Comparison of ENCODE assay signal across 14 cellular contexts in genomic region chr3:189132901-189133300, GRCh38. TPM values are rescaled to one million over a fixed set of nuclear protein-coding genes. Genes with fewer than 3 reads are reported as not detected.
DNase-seq lines count a peak whose midpoint lies in the region; ATAC-seq and TF ChIP-seq lines count a peak whose summit lies in the region.
"Had no signal": no experiment of that assay in that cellular context is flagged by ENCODE, and none has a peak within 500 bp of the region (broad histone marks: within the 10 kb centered on the region; RNA-seq: fewer than 3 reads in every experiment).

No MANE protein-coding gene starts in this region.

- peak overlapping the region in 8 of 11 experiments; percentile 1 to 74 (median 63); a peak in 14 of 22 replicates for H3K27ac ChIP-seq in BLaER1 treated with 17β-estradiol and CSF1 and Interleukin-3, amounts not matched to agents 10 nM and 100 nM
- H3K27ac ChIP-seq in DND-41 (ENCODE audit: low read length) (peak overlapping the region; percentile 77), neuronal stem cell (replicated peaks; ENCODE audit: low read length) (no peak overlapping the region)
- H3K27ac ChIP-seq: HL-60, parathyroid adenoma had no signal

- no peak overlapping the region for H4K8ac ChIP-seq in neuronal stem cell (ENCODE audit: low read depth, low read length)

- H2BK12ac ChIP-seq in neuronal stem cell (ENCODE audit: low read length) = no peak overlapping the region

- no peak overlapping the region for H3K4me3 ChIP-seq in BLaER1 treated with 17β-estradiol and CSF1 and Interleukin-3, amounts not matched to agents 10 nM and 100 nM
- H3K4me3 ChIP-seq in DND-41 (ENCODE audit: low read depth in 1 of 2, low read length in 2 of 2) (no peak overlapping the region), neuronal stem cell (ENCODE audit: low read length in 2 of 2) (no peak overlapping the region)

- H3K9me3 ChIP-seq in BLaER1 treated with 17β-estradiol and CSF1 and Interleukin-3, amounts not matched to agents 10 nM and 100 nM (replicated peaks in 1 of 11) = peaks cover 0 to 14% (median 7%) of the 10 kb centered on the region in 11 experiments; a peak in 11 of 22 replicates
- no peaks in the 10 kb centered on the region for H3K9me3 ChIP-seq in DND-41 (ENCODE audit: insufficient read depth, low read length, severe bottlenecking)
- no peaks in the 10 kb centered on the region for H3K9me3 ChIP-seq in neuronal stem cell (replicated peaks in 1 of 2; ENCODE audit: control insufficient read depth in 2 of 2, insufficient read depth in 1 of 2, low read depth in 1 of 2, low read length in 2 of 2)

- H3K23ac ChIP-seq in neuronal stem cell (ENCODE audit: low read depth, low read length, poor library complexity) = no peak overlapping the region

- no peaks in the 10 kb centered on the region for H3K27me3 Mint-ChIP-seq in activated naive CD8-positive, alpha-beta T cell treated with anti-CD3 and anti-CD28 coated beads for 36 hours
- peaks cover 0 to 3% of the 10 kb centered on the region in 2 donors for H3K27me3 Mint-ChIP-seq in natural killer cell treated with Interleukin-12 subunit alpha and Interleukin-12 subunit beta and Interleukin-15 and Interleukin-18, amount 100 ng/mL, for 72 hours

- H3K9ac ChIP-seq in BLaER1 treated with 17β-estradiol and CSF1 and Interleukin-3, amounts not matched to agents 10 nM and 100 nM = peak overlapping the region in 1 of 11 experiments; percentile 65; a peak in 1 of 22 replicates
- H3K9ac ChIP-seq in DND-41 (ENCODE audit: low read depth, low read length) = no peak overlapping the region
- no peak overlapping the region for H3K9ac ChIP-seq in neuronal stem cell (ENCODE audit: low read depth, low read length, poor library complexity)
- H3K9ac ChIP-seq: parathyroid adenoma had no signal

- H3K4ac ChIP-seq in neuronal stem cell (ENCODE audit: low read length) = no peak overlapping the region

- no peak overlapping the region for H3K18ac ChIP-seq in neuronal stem cell (ENCODE audit: low read length)

- H3K4me1 ChIP-seq in BLaER1 treated with 17β-estradiol and CSF1 and Interleukin-3, amounts not matched to agents 10 nM and 100 nM = peaks cover 17 to 24% (median 22%) of the 10 kb centered on the region in 10 experiments
- H3K4me1 ChIP-seq in DND-41 (ENCODE audit: insufficient read depth, low read length) = peaks cover 22% of the 10 kb centered on the region
- peaks cover 0 to 3% of the 10 kb centered on the region in 2 donors for H3K4me1 ChIP-seq in neuronal stem cell (ENCODE audit: control insufficient read depth in 2 of 2, insufficient read depth in 1 of 2, low read depth in 1 of 2, low read length in 2 of 2)
- H3K4me1 ChIP-seq: parathyroid adenoma had no signal

- H3K4me2 ChIP-seq in BLaER1 treated with 17β-estradiol and CSF1 and Interleukin-3, amounts not matched to agents 10 nM and 100 nM = peak overlapping the region; percentile 62 to 84 (median 74)
- H3K4me2 ChIP-seq in DND-41 (ENCODE audit: insufficient read depth, low read length) (peak overlapping the region; percentile 58), neuronal stem cell (ENCODE audit: insufficient read depth, low read length, poor library complexity, severe bottlenecking) (no peak overlapping the region)

- DNase-seq in DND-41 (no peak), neuronal stem cell (ENCODE audit: low spot score) (no peak), NCI-H2171 treated with DMSO at 0.1 percent for 48 hours (lab: John Stamatoyannopoulos, UW) (no peak)
- no peak for DNase-seq in activated naive CD8-positive, alpha-beta T cell treated with anti-CD3 and anti-CD28 coated beads for 36 hours
- no peak for DNase-seq in natural killer cell treated with Interleukin-12 subunit alpha and Interleukin-12 subunit beta and Interleukin-15 and Interleukin-18, amount 100 ng/mL, for 72 hours (ENCODE audit: low spot score)
- DNase-seq: caudate nucleus, DMS153, NCI-H1048, NCI-H524 had no signal

- H3K4me3 Mint-ChIP-seq in activated naive CD8-positive, alpha-beta T cell treated with anti-CD3 and anti-CD28 coated beads for 36 hours = peak overlapping the region; percentile 0
- H3K4me3 Mint-ChIP-seq in natural killer cell treated with Interleukin-12 subunit alpha and Interleukin-12 subunit beta and Interleukin-15 and Interleukin-18, amount 100 ng/mL, for 72 hours = peak overlapping the region; percentile 85

- peak overlapping the region; percentile 95 for H3K27ac Mint-ChIP-seq in activated naive CD8-positive, alpha-beta T cell treated with anti-CD3 and anti-CD28 coated beads for 36 hours
- peak overlapping the region; percentile 79 to 81 for H3K27ac Mint-ChIP-seq in natural killer cell treated with Interleukin-12 subunit alpha and Interleukin-12 subunit beta and Interleukin-15 and Interleukin-18, amount 100 ng/mL, for 72 hours

- ATAC-seq in DND-41 (ENCODE audit: insufficient read depth, low read depth) (no peak), GM19351 (IDR thresholded peaks at IDR 0.05; ENCODE audit: unreplicated experiment) (no peak), GM19455 (IDR thresholded peaks at IDR 0.05; ENCODE audit: unreplicated experiment) (no peak)
- no peak for ATAC-seq in natural killer cell treated with Interleukin-12 subunit alpha and Interleukin-12 subunit beta and Interleukin-15 and Interleukin-18, amount 100 ng/mL, for 72 hours

- no peaks in the 10 kb centered on the region for H3K27me3 ChIP-seq in BLaER1 treated with 17β-estradiol and CSF1 and Interleukin-3, amounts not matched to agents 10 nM and 100 nM
- H3K27me3 ChIP-seq in DND-41 (ENCODE audit: insufficient read depth, low read length, poor library complexity) = no peaks in the 10 kb centered on the region
- H3K27me3 ChIP-seq in neuronal stem cell (ENCODE audit: control insufficient read depth in 3 of 3, insufficient read depth in 3 of 3, low read depth in 1 of 3, low read length in 3 of 3) = no peaks in the 10 kb centered on the region

- H3K4me1 Mint-ChIP-seq in activated naive CD8-positive, alpha-beta T cell treated with anti-CD3 and anti-CD28 coated beads for 36 hours = peaks cover 20% of the 10 kb centered on the region
- peaks cover 22 to 24% of the 10 kb centered on the region in 2 donors for H3K4me1 Mint-ChIP-seq in natural killer cell treated with Interleukin-12 subunit alpha and Interleukin-12 subunit beta and Interleukin-15 and Interleukin-18, amount 100 ng/mL, for 72 hours (ENCODE audit: low read depth in 2 of 2)

- no peak overlapping the region for H4K91ac ChIP-seq in neuronal stem cell (ENCODE audit: low read depth, low read length, poor library complexity)

- no peak overlapping the region for H2BK120ac ChIP-seq in neuronal stem cell (ENCODE audit: low read depth, low read length)

- H3K9me3 Mint-ChIP-seq in activated naive CD8-positive, alpha-beta T cell treated with anti-CD3 and anti-CD28 coated beads for 36 hours = peaks cover 7% of the 10 kb centered on the region
- peaks cover 5% of the 10 kb centered on the region for H3K9me3 Mint-ChIP-seq in natural killer cell treated with Interleukin-12 subunit alpha and Interleukin-12 subunit beta and Interleukin-15 and Interleukin-18, amount 100 ng/mL, for 72 hours

- H2BK5ac ChIP-seq in neuronal stem cell (ENCODE audit: low read length) = no peak overlapping the region

- no peaks in the 10 kb centered on the region for H3K79me2 ChIP-seq in DND-41 (ENCODE audit: insufficient read depth, low read length)
- H3K79me2 ChIP-seq: parathyroid adenoma had no signal

- no peak for TF ChIP-seq CTCF in DND-41 (IDR thresholded peaks at IDR 0.05; ENCODE audit: borderline replicate concordance, extremely low read depth, low read length, poor library complexity, severe bottlenecking)

- H3K36me3 Mint-ChIP-seq in activated naive CD8-positive, alpha-beta T cell treated with anti-CD3 and anti-CD28 coated beads for 36 hours = peaks cover 12% of the 10 kb centered on the region
- H3K36me3 Mint-ChIP-seq in natural killer cell treated with Interleukin-12 subunit alpha and Interleukin-12 subunit beta and Interleukin-15 and Interleukin-18, amount 100 ng/mL, for 72 hours = peaks cover 9% of the 10 kb centered on the region

- no peaks in the 10 kb centered on the region for H3K79me1 ChIP-seq in neuronal stem cell (ENCODE audit: low read depth, low read length)

- H3K36me3 ChIP-seq in BLaER1 treated with 17β-estradiol and CSF1 and Interleukin-3, amounts not matched to agents 10 nM and 100 nM = no peaks in the 10 kb centered on the region
- H3K36me3 ChIP-seq in DND-41 (ENCODE audit: insufficient read depth, low read length) = no peaks in the 10 kb centered on the region
- no peaks in the 10 kb centered on the region for H3K36me3 ChIP-seq in neuronal stem cell (replicated peaks in 1 of 2; ENCODE audit: control insufficient read depth in 2 of 2, insufficient read depth in 2 of 2, low read length in 2 of 2)

- no peak overlapping the region for H2AK5ac ChIP-seq in neuronal stem cell (ENCODE audit: low read depth, low read length)

- H3K14ac ChIP-seq in neuronal stem cell (ENCODE audit: low read length) = no peak overlapping the region

- no peak overlapping the region for H2BK15ac ChIP-seq in neuronal stem cell (ENCODE audit: low read length)

- H4K20me1 ChIP-seq in BLaER1 treated with 17β-estradiol and CSF1 and Interleukin-3, amounts not matched to agents 10 nM and 100 nM = no peaks in the 10 kb centered on the region
- no peaks in the 10 kb centered on the region for H4K20me1 ChIP-seq in DND-41 (ENCODE audit: insufficient read depth, low read length)

- H2AFZ ChIP-seq in DND-41 (ENCODE audit: low read depth, low read length) (no peak overlapping the region), neuronal stem cell (ENCODE audit: low read length) (no peak overlapping the region)
- H2AFZ ChIP-seq: parathyroid adenoma had no signal

- no CpG with 5 or more reads among the region's 3 CpGs for WGBS in neuronal stem cell (ENCODE audit: extremely low coverage in 2 of 2, insufficient read length in 2 of 2, insufficient replicate concordance in 1 of 2), 2 donors

RNA-seq across cellular contexts. Expression of gene TPRG1, which starts 38.9 kb away (rescaled TPM):
- 1 to 10 TPM; 1.1 TPM for total RNA-seq in activated naive CD8-positive, alpha-beta T cell treated with anti-CD3 and anti-CD28 coated beads for 36 hours
- 1 to 10 TPM; 1.5 to 5.0 TPM for total RNA-seq in natural killer cell treated with Interleukin-12 subunit alpha and Interleukin-12 subunit beta and Interleukin-15 and Interleukin-18, amount 100 ng/mL, for 72 hours
- 0.24 TPM for polyA plus RNA-seq in neuronal stem cell (2013, experiment 1 of 2)
- polyA plus RNA-seq in neuronal stem cell (2013, experiment 2 of 2) = 0.18 TPM
